ENCODE assay signal across 13 cellular contexts in the genomic region with DNA sequence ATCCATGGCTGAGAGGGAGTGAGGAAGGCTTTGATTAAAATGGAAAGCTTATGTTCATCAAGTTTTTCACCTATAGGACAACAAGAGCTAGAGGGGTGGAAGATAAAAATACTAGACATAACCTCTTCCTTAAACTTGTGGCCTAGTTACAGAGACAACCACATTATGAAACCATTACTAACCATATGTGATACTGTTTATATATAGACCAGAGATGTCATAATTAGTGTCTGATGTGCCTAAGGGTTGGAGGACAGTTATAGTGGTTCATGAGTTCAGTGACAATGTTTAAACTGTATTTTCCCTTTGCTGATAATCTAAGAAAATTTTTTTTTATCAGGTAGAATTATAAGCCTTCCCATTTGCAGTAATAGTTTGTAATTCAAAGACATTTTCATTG. TPM values are rescaled to one million over a fixed set of nuclear protein-coding genes. Genes with fewer than 3 reads are reported as not detected.
DNase-seq lines count a peak whose midpoint lies in the region; ATAC-seq and FAIRE-seq lines count a peak whose summit lies in the region.
"Had no signal": no experiment of that assay in that cellular context is flagged by ENCODE, and none has a peak within 500 bp of the region (broad histone marks: within the 10 kb centered on the region; RNA-seq: fewer than 3 reads in every experiment).

No MANE protein-coding gene starts in this region.

- DNase-seq in natural killer cell treated with Interleukin-12 subunit alpha and Interleukin-12 subunit beta and Interleukin-15 and Interleukin-18, amount 100 ng/mL, for 72 hours (ENCODE audit: low spot score): no peak
- DNase-seq in HTR-8/SVneo (ENCODE audit: insufficient read length, low spot score) (no peak), NCI-H748 (lab: John Stamatoyannopoulos, UW; ENCODE audit: unreplicated experiment) (no peak), hepatic stellate cell (ENCODE audit: low spot score) (no peak), COLO668 (lab: John Stamatoyannopoulos, UW; ENCODE audit: unreplicated experiment) (no peak)
- DNase-seq: activated effector memory CD4-positive, alpha-beta T cell treated with Interleukin-2 at 50 U/mL for 16 hours; DMS79 treated with DMSO at 0.1 percent for 48 hours; heart left ventricle; NCI-H1417 had no signal

- ATAC-seq in GM18909 (IDR thresholded peaks at IDR 0.05; ENCODE audit: poor library complexity, unreplicated experiment) (peak; percentile 98), GM21786 (IDR thresholded peaks at IDR 0.05; ENCODE audit: unreplicated experiment) (peak; percentile 95), HG03280 (IDR thresholded peaks at IDR 0.05; ENCODE audit: unreplicated experiment) (peak; percentile 99)
- peak; percentile 82 for ATAC-seq in natural killer cell treated with Interleukin-12 subunit alpha and Interleukin-12 subunit beta and Interleukin-15 and Interleukin-18, amount 100 ng/mL, for 72 hours

- H3K36me3 Mint-ChIP-seq in natural killer cell treated with Interleukin-12 subunit alpha and Interleukin-12 subunit beta and Interleukin-15 and Interleukin-18, amount 100 ng/mL, for 72 hours: peaks cover 5% of the 10 kb centered on the region

- H3K27me3 Mint-ChIP-seq in natural killer cell treated with Interleukin-12 subunit alpha and Interleukin-12 subunit beta and Interleukin-15 and Interleukin-18, amount 100 ng/mL, for 72 hours: no peaks in the 10 kb centered on the region

- peak overlapping the region; percentile 33 for H3K4me3 Mint-ChIP-seq in natural killer cell treated with Interleukin-12 subunit alpha and Interleukin-12 subunit beta and Interleukin-15 and Interleukin-18, amount 100 ng/mL, for 72 hours

- H3K27ac Mint-ChIP-seq in natural killer cell treated with Interleukin-12 subunit alpha and Interleukin-12 subunit beta and Interleukin-15 and Interleukin-18, amount 100 ng/mL, for 72 hours: peak overlapping the region; percentile 35 to 90

- no peak for FAIRE-seq in HTR-8/SVneo (lab: Jason Lieb, UNC)
- FAIRE-seq: colon had no signal

- peaks cover 22 to 23% of the 10 kb centered on the region in 2 donors for H3K4me1 Mint-ChIP-seq in natural killer cell treated with Interleukin-12 subunit alpha and Interleukin-12 subunit beta and Interleukin-15 and Interleukin-18, amount 100 ng/mL, for 72 hours (ENCODE audit: low read depth in 2 of 2)

- H3K9me3 Mint-ChIP-seq in natural killer cell treated with Interleukin-12 subunit alpha and Interleukin-12 subunit beta and Interleukin-15 and Interleukin-18, amount 100 ng/mL, for 72 hours: no peaks in the 10 kb centered on the region

RNA-seq across cellular contexts. Expression of a gene that starts 23.7 kb away (rescaled TPM):
- 10 to 100 TPM; 12.2 to 13.6 TPM for total RNA-seq in natural killer cell treated with Interleukin-12 subunit alpha and Interleukin-12 subunit beta and Interleukin-15 and Interleukin-18, amount 100 ng/mL, for 72 hours
